In the genomic region with DNA sequence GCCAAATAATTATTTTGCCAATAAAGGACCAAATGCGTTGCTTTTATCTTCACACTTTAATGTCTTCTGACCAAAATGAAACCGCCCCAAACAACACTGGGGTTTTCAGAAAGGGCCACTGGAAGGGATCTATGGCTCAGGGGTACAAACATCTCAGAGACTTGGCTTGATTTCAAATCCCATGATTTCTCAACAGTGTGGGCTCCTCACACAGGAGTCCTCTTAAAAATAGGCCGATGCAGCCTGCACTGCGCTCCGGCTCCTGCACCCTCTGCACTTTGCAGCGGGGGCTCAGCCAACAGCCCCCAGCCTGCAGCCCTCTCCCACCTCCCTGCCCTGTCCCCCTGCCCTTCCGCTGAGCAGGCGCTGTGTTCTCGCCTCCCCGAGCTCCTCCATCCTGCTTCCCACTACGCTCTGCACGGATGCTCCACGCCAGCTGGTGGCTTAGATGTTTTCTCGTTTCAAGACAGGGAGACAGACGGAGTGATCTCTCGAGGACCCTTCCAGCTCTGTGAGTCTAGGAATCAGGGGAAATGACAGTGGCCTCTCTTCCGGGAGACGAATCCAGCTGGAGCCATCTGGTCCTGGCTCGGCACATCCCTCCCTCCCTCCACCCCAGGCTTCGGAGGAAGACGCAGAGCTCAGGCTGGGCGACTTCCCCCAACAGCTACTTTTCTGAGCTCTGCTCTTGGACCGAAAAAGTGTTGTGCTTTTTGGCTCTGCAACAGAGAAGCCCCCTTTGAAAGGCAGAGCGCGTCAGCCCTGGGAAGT, we compare ENCODE assay signal across 14 cellular contexts.
DNase-seq lines count a peak whose midpoint lies in the region; ATAC-seq, FAIRE-seq and TF ChIP-seq lines count a peak whose summit lies in the region.
"Had no signal": no experiment of that assay in that cellular context is flagged by ENCODE, and none has a peak within 500 bp of the region (broad histone marks: within the 10 kb centered on the region; RNA-seq: fewer than 3 reads in every experiment).

No MANE protein-coding gene starts in this region.

- H2BK20ac ChIP-seq in H1 (ENCODE audit: low read length), result no peak overlapping the region

- no peaks in the 10 kb centered on the region for H3K79me1 ChIP-seq in H1 (ENCODE audit: low read depth, low read length)

- TF ChIP-seq EP300 in H1 (IDR thresholded peaks at IDR 0.05; ENCODE audit: borderline replicate concordance in 1 of 2, low read depth in 2 of 2, low read length in 2 of 2), result no peak

- H3K4me2 ChIP-seq in H1 (ENCODE audit: insufficient read depth in 1 of 2, low read depth in 2 of 2, low read length in 2 of 2), result no peak overlapping the region

- H3K23ac ChIP-seq in H1 (ENCODE audit: insufficient read length), result no peak overlapping the region

- ATAC-seq in right lobe of liver (peak; percentile 45 to 70 (median 58)), GM21528 (IDR thresholded peaks at IDR 0.05; ENCODE audit: low FRiP score, unreplicated experiment) (no peak), GM18519 (IDR thresholded peaks at IDR 0.05; ENCODE audit: low FRiP score, unreplicated experiment) (no peak)

- no peak overlapping the region for H3K27ac ChIP-seq in H1 (ENCODE audit: low read depth, low read length)
- peak overlapping the region in 1 of 3 donors; percentile 0 for H3K27ac ChIP-seq in right lobe of liver
- H3K27ac ChIP-seq: prostate gland had no signal

- H3K4me1 ChIP-seq in H1 (replicated peaks in 1 of 4; ENCODE audit: control insufficient read depth in 3 of 4, insufficient read depth in 4 of 4, low read length in 3 of 4) (peaks cover 0 to 3% (median 0%) of the 10 kb centered on the region in 4 experiments; a peak in 1 of 7 replicates), right lobe of liver (no peaks in the 10 kb centered on the region)
- H3K4me1 ChIP-seq: prostate gland had no signal

- H3K56ac ChIP-seq in H1 (replicated peaks; ENCODE audit: insufficient read length, low read depth, low read length), result no peak overlapping the region

- H3K9me3 ChIP-seq in H1 (ENCODE audit: insufficient read depth in 2 of 2, low read depth in 1 of 2, low read length in 1 of 2), result no peaks in the 10 kb centered on the region
- no peaks in the 10 kb centered on the region for H3K9me3 ChIP-seq in right lobe of liver
- H3K9me3 ChIP-seq: prostate gland had no signal

- DNase-seq in NCI-H446 (lab: John Stamatoyannopoulos, UW) (peak; percentile 40 to 83), H1 (ENCODE audit: low read depth in 1 of 2, low spot score in 2 of 2) (no peak), right lobe of liver (peak in 2 of 3 donors; percentile 36 to 45), superior temporal gyrus (ENCODE audit: extremely low spot score) (peak; percentile 49), T-helper 1 cell (no peak)
- DNase-seq in activated T-cell treated with anti-CD3 and anti-CD28 coated beads, Interleukin-2, amount 50 U/mL, for 48 hours, result no peak
- DNase-seq: activated CD4-positive, alpha-beta memory T cell treated with anti-CD3 and anti-CD28 coated beads for 36 hours; activated gamma-delta T cell; CD4-positive, alpha-beta memory T cell; NCI-H1436; NCI-H526 had no signal

- no peak overlapping the region for H4K5ac ChIP-seq in H1 (ENCODE audit: insufficient read length, low read depth, low read length)

- TF ChIP-seq CTCF in H1 (IDR thresholded peaks at IDR 0.05; ENCODE audit: control extremely low read depth in 1 of 3, insufficient read depth in 1 of 3, low read depth in 1 of 3, low read length in 3 of 3), result no peak
- no peak for TF ChIP-seq CTCF in right lobe of liver (IDR thresholded peaks at IDR 0.05)

- no peaks in the 10 kb centered on the region for H4K20me1 ChIP-seq in H1 (replicated peaks in 1 of 2; ENCODE audit: control insufficient read depth in 1 of 2, insufficient read depth in 2 of 2, low read length in 2 of 2)

- H3K23me2 ChIP-seq in H1 (ENCODE audit: low read depth, low read length), result no peaks in the 10 kb centered on the region

- no peak overlapping the region for H2BK12ac ChIP-seq in H1 (ENCODE audit: low read depth, low read length)

- WGBS in H1 (ENCODE audit: extremely low coverage in 1 of 2, insufficient coverage in 1 of 2, insufficient read length in 1 of 2, insufficient replicate concordance in 2 of 2, low coverage in 1 of 2, low lambda C conversion rate in 2 of 2, missing lambda C conversion rate in 1 of 2), 2 experiments, result 90% methylated on average over 25 of the region's 25 CpGs; no CpG with 5 or more reads in 1 of the 2 experiments
- WGBS in right lobe of liver (ENCODE audit: insufficient coverage, low coverage, low lambda C conversion rate, missing lambda C conversion rate), result 54% methylated on average over 19 of the region's 25 CpGs

- no peak overlapping the region for H2BK15ac ChIP-seq in H1 (ENCODE audit: low read length)

- H3K36me3 ChIP-seq in H1 (ENCODE audit: control insufficient read depth in 2 of 4, insufficient read depth in 4 of 4, low read length in 3 of 4) (no peaks in the 10 kb centered on the region), right lobe of liver (no peaks in the 10 kb centered on the region)
- H3K36me3 ChIP-seq: prostate gland had no signal

- TF ChIP-seq POLR2A in H1 (IDR thresholded peaks at IDR 0.05; ENCODE audit: control extremely low read depth in 1 of 2, low read depth in 2 of 2, low read length in 2 of 2) (no peak), right lobe of liver (IDR thresholded peaks at IDR 0.05) (no peak)

- H2AFZ ChIP-seq in H1 (ENCODE audit: low read length), result no peak overlapping the region

- no peak for FAIRE-seq in H1 (lab: Jason Lieb, UNC)

- no peak for TF ChIP-seq RAD21 in H1 (IDR thresholded peaks at IDR 0.05 in 1 of 2, conservative IDR thresholded peaks at IDR 0.05 in 1 of 2; ENCODE audit: low read depth in 2 of 2, low read length in 2 of 2)

- H3K18ac ChIP-seq in H1 (ENCODE audit: extremely low read depth, low read length), result no peak overlapping the region

- no peak overlapping the region for H2BK5ac ChIP-seq in H1 (ENCODE audit: low read depth, low read length)

- H3K4ac ChIP-seq in H1 (replicated peaks; ENCODE audit: insufficient read length, low read depth, low read length), result no peak overlapping the region

- H3K4me3 ChIP-seq in H1 (ENCODE audit: extremely low read depth in 1 of 4, insufficient read depth in 2 of 4, low read depth in 3 of 4, low read length in 4 of 4) (no peak overlapping the region), right lobe of liver (no peak overlapping the region)
- H3K4me3 ChIP-seq: prostate gland had no signal

- no peak overlapping the region for H3K14ac ChIP-seq in H1 (ENCODE audit: insufficient read length)

- CTCF ChIA-PET in H1 (lab: Charles Lee; ENCODE audit: partially characterized antibody), result interaction anchor here (0.6 to 1.2 kb wide), 4 partner anchors 36 to 1449 kb away, joined by 3 read pairs; no protein-coding TSS in a partner anchor

- H3K79me2 ChIP-seq in H1 (ENCODE audit: control insufficient read depth in 1 of 2, insufficient read depth in 2 of 2, low read length in 2 of 2), result no peaks in the 10 kb centered on the region

- intact Hi-C loops in right lobe of liver (cut with DNase I), result no loop called here

- H3K9ac ChIP-seq in H1 (replicated peaks in 1 of 4; ENCODE audit: extremely low read depth in 1 of 4, low read depth in 3 of 4, low read length in 3 of 4), result no peak overlapping the region

- H4K91ac ChIP-seq in H1 (replicated peaks; ENCODE audit: insufficient read length, low read length), result no peak overlapping the region

- POLR2A ChIA-PET in H1 (lab: Charles Lee; ENCODE audit: partially characterized antibody), result no interaction called here

- no peak overlapping the region for H2AK5ac ChIP-seq in H1 (ENCODE audit: low read depth, low read length)

- H4K8ac ChIP-seq in H1 (ENCODE audit: extremely low read depth, insufficient read depth, low read length), result peak overlapping the region; percentile 66; the same call in 1 of the 2 replicates

- no peak overlapping the region for H2BK120ac ChIP-seq in H1 (replicated peaks; ENCODE audit: low read depth, low read length)

- H3K27me3 ChIP-seq in H1 (replicated peaks in 1 of 4; ENCODE audit: control insufficient read depth in 3 of 4, extremely low read depth in 1 of 4, insufficient read depth in 3 of 4, low read length in 3 of 4) (peaks cover 0 to 2% (median 0%) of the 10 kb centered on the region in 4 experiments; a peak in 1 of 7 replicates), right lobe of liver (no peaks in the 10 kb centered on the region)

TF ChIP-seq in H1, 55 proteins besides CTCF, POLR2A, EP300 and RAD21 (continues in another document):
- TF ChIP-seq NRF1 (IDR thresholded peaks at IDR 0.05; ENCODE audit: low read depth, low read length), result no peak
- TF ChIP-seq CTBP2 (IDR thresholded peaks at IDR 0.05; ENCODE audit: borderline replicate concordance, insufficient read depth, insufficient read length, low read length), result no peak
- no peak for TF ChIP-seq FOSL1 (IDR thresholded peaks at IDR 0.05; ENCODE audit: insufficient read depth, low read depth, low read length)
- no peak for TF ChIP-seq SUZ12 (IDR thresholded peaks at IDR 0.05; ENCODE audit: low read length)
- TF ChIP-seq, protein P1, sequence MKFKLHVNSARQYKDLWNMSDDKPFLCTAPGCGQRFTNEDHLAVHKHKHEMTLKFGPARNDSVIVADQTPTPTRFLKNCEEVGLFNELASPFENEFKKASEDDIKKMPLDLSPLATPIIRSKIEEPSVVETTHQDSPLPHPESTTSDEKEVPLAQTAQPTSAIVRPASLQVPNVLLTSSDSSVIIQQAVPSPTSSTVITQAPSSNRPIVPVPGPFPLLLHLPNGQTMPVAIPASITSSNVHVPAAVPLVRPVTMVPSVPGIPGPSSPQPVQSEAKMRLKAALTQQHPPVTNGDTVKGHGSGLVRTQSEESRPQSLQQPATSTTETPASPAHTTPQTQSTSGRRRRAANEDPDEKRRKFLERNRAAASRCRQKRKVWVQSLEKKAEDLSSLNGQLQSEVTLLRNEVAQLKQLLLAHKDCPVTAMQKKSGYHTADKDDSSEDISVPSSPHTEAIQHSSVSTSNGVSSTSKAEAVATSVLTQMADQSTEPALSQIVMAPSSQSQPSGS (IDR thresholded peaks at IDR 0.05; ENCODE audit: low read length), result no peak
- TF ChIP-seq CBX5 (IDR thresholded peaks at IDR 0.05; ENCODE audit: low read depth, low read length), result no peak
- TF ChIP-seq TAF7 (optimal IDR thresholded peaks at IDR 0.05; ENCODE audit: borderline replicate concordance, low read depth, low read length), result no peak
- TF ChIP-seq, protein P2, sequence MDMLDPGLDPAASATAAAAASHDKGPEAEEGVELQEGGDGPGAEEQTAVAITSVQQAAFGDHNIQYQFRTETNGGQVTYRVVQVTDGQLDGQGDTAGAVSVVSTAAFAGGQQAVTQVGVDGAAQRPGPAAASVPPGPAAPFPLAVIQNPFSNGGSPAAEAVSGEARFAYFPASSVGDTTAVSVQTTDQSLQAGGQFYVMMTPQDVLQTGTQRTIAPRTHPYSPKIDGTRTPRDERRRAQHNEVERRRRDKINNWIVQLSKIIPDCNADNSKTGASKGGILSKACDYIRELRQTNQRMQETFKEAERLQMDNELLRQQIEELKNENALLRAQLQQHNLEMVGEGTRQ (IDR thresholded peaks at IDR 0.05; ENCODE audit: low read length), result no peak
- TF ChIP-seq SIX5 (IDR thresholded peaks at IDR 0.05; ENCODE audit: low read depth, low read length), result no peak
- TF ChIP-seq CHD2 (IDR thresholded peaks at IDR 0.05; ENCODE audit: low read length), result no peak
- no peak for TF ChIP-seq SAP30 (IDR thresholded peaks at IDR 0.05; ENCODE audit: insufficient read depth, insufficient replicate concordance, low read length)
- TF ChIP-seq CHD1 (IDR thresholded peaks at IDR 0.05; ENCODE audit: low read depth, low read length), result no peak

Comparison
In these comparisons a context has a peak if more than half of its experiments do, and no peak if none do; other contexts are left out.
1. DNase-seq: peak in NCI-H446 (2 of 2), right lobe of liver (2 of 3) and superior temporal gyrus (single experiment); none in H1 (0 of 2), T-helper 1 cell (0 of 5) and activated T-cell treated with anti-CD3 and anti-CD28 coated beads, Interleukin-2, amount 50 U/mL, for 48 hours (0 of 2).
2. ATAC-seq: peak in right lobe of liver (4 of 4); none in GM21528 (single experiment) and GM18519 (single experiment).